In genomic region chr18:54762386-54762785, GRCh38 we compare ENCODE assay signal across 1 cellular context.
TF ChIP-seq lines count a peak whose summit lies in the region.

No MANE protein-coding gene starts in this region.

TF ChIP-seq in IMR-90, 13 proteins besides CTCF, POLR2A, EP300 and RAD21 (continued from another document):
- TF ChIP-seq USF2 (IDR thresholded peaks at IDR 0.05; ENCODE audit: low read depth, low read length) (no peak), CHD1 (IDR thresholded peaks at IDR 0.05; ENCODE audit: low read depth, low read length) (no peak)
